1 cellular context compared by ENCODE assay signal in genomic region chr16:81450783-81451491, GRCh38.
TF ChIP-seq lines count a peak whose summit lies in the region.

No MANE protein-coding gene starts in this region.

TF ChIP-seq in GM23338, 12 proteins besides CTCF, POLR2A, EP300 and RAD21 (continued from another document):
- TF ChIP-seq ZNF462 (CRISPR knock-in tag; IDR thresholded peaks at IDR 0.05) (no peak), ZNF114 (CRISPR knock-in tag; IDR thresholded peaks at IDR 0.05) (no peak)
